ENCODE assay signal across 30 cellular contexts in the genomic region with DNA sequence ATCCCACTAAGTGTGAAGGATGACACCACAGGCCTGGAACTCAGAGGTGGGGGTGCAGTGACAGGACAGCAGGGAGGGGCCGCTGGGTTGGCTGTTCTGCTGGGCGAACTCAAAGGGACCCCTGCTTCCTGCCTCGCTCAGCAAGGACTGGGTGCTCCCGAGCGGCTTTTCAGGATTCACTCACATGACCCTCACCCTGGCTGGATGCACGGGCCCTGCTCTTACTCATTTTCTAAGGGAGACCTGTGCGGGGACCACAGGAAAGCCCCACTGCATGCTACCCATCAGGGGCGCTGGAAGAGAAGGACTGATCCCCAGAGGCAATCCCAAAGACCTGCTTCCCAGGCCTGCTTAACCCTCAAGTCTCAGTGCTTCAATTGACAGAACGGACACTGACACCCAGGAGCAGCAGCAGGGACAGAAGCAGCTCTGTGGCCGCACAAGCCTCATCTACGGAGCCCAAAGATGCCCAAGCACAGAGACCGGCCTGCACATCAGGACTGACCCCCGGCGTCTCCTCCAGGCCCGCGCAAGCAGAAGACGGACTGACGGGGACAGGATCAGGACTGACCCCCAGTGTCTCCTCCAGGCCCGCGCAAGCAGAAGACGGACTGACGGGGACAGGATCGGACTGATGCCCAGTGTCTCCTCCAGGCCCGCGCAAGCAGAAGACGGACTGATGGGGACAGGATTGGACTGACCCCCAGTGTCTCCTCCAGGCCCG. TPM values are rescaled to one million over a fixed set of nuclear protein-coding genes. Genes with fewer than 3 reads are reported as not detected.
"Had no signal": no experiment of that assay in that cellular context is flagged by ENCODE, and none has a peak within 500 bp of the region (broad histone marks: within the 10 kb centered on the region; RNA-seq: fewer than 3 reads in every experiment).

No MANE protein-coding gene starts in this region.

- H3K4me1 ChIP-seq: breast epithelium, foreskin keratinocyte had no signal

- ATAC-seq: activated CD4-positive, alpha-beta T cell treated with anti-CD3 and anti-CD28 coated beads for 36 hours; activated naive CD4-positive, alpha-beta T cell treated with anti-CD3 and anti-CD28 coated beads, Interleukin-2, amount 50 U/mL, for 72 hours; activated T-cell treated with anti-CD3 and anti-CD28 coated beads, Interleukin-2, amount 50 U/mL, for 72 hours; foreskin keratinocyte; gastrocnemius medialis; T-cell had no signal

- H3K27ac ChIP-seq: ascending aorta, breast epithelium, cardiac muscle cell, coronary artery, dorsolateral prefrontal cortex, esophagus muscularis mucosa, foreskin keratinocyte, gastrocnemius medialis, WERI-Rb-1 had no signal

- H3K27me3 ChIP-seq: ascending aorta, breast epithelium, cardiac muscle cell, dorsolateral prefrontal cortex, esophagus muscularis mucosa, foreskin keratinocyte, gastrocnemius medialis had no signal

- DNase-seq: activated B cell treated with CpG ODN at 0.5 μM for 24 hours; activated CD4-positive, alpha-beta memory T cell treated with anti-CD3 and anti-CD28 coated beads for 36 hours; activated CD4-positive, alpha-beta T cell treated with anti-CD3 and anti-CD28 coated beads for 36 hours; activated CD4-positive, alpha-beta T cell treated with anti-CD3 and anti-CD28 coated beads, Interleukin-2, amount 10 ng/mL, durations not matched to agents 24 days and 14 days; activated CD4-positive, CD25-positive, alpha-beta regulatory T cell treated with anti-CD3 and anti-CD28 coated beads, Interleukin-2, amount 50 U/mL, for 72 hours; activated CD8-positive, alpha-beta memory T cell treated with anti-CD3 and anti-CD28 coated beads, Interleukin-2, amount 50 U/mL, for 48 hours; activated gamma-delta T cell; activated naive CD4-positive, alpha-beta T cell; activated naive CD4-positive, alpha-beta T cell treated with anti-CD3 and anti-CD28 coated beads, Interleukin-2, amount 10 ng/mL, durations not matched to agents 7 days and 5 days; activated naive CD8-positive, alpha-beta T cell treated with anti-CD3 and anti-CD28 coated beads, Interleukin-2, amount 10 ng/mL, durations not matched to agents 7 days and 5 days; activated T-cell treated with anti-CD3 and anti-CD28 coated beads for 4 hours; activated T-cell treated with anti-CD3 and anti-CD28 coated beads, Interleukin-2, amount 50 U/mL, for 24 hours; activated T-cell treated with anti-CD3 and anti-CD28 coated beads, Interleukin-2, amount 50 U/mL, for 72 hours; central memory CD4-positive, alpha-beta T cell; effector memory CD4-positive, alpha-beta T cell; endodermal cell; foreskin keratinocyte; gastrocnemius medialis; glutamatergic neuron; SW 1271; T-cell; T1000; WERI-Rb-1 had no signal

- H3K36me3 ChIP-seq: breast epithelium had no signal

- H3K4me3 ChIP-seq: ascending aorta, breast epithelium, cardiac muscle cell, coronary artery, dorsolateral prefrontal cortex, esophagus muscularis mucosa, gastrocnemius medialis had no signal

- H3K9me3 ChIP-seq: ascending aorta, breast epithelium, esophagus muscularis mucosa, gastrocnemius medialis had no signal

RNA-seq across cellular contexts. Expression of a gene that starts 48.8 kb away (rescaled TPM):
- total RNA-seq: activated B cell treated with CpG ODN at 0.5 μM for 24 hours; activated naive CD8-positive, alpha-beta T cell treated with anti-CD3 and anti-CD28 coated beads, Interleukin-2, amount 10 ng/mL, durations not matched to agents 7 days and 5 days had no signal
